22 cellular contexts compared by ENCODE assay signal in the genomic region with DNA sequence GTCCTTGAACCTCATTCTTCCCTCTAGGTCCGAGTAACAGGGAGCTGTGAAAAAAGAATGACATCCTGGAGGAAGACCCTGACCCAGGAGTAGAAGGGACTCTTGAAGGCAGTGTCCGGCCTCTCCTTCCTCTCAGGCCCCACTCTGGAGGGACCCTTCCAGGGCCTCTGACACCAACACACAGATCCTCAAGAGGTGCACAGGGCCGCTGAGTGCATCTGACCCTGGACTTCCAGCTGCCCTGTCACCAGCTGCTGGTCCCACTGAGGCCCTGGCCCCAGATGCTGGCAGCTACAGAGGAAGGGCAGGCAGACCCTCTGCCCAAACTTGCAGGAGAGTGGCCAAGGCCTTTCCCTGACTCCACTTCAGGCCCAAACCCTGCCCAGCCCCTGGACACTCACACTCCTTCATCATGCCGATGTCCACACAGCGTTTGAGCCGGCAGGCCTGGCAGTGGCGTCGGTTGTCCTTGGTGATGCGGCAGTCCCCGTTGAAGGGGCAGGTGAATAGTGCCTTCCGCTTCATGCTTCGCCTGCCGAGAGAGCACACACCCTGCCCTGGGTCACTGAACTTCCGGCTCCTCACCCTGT. TPM values are rescaled to one million over a fixed set of nuclear protein-coding genes. Genes with fewer than 3 reads are reported as not detected.
DNase-seq lines count a peak whose midpoint lies in the region; ATAC-seq and TF ChIP-seq lines count a peak whose summit lies in the region.
"Had no signal": no experiment of that assay in that cellular context is flagged by ENCODE, and none has a peak within 500 bp of the region (broad histone marks: within the 10 kb centered on the region; RNA-seq: fewer than 3 reads in every experiment).

No MANE protein-coding gene starts in this region.

- H3K9me3 ChIP-seq in T-helper 17 cell (ENCODE audit: control insufficient read depth, low read length, poor library complexity, severe bottlenecking) (no peaks in the 10 kb centered on the region), parathyroid adenoma (ENCODE audit: control insufficient read depth, low read length) (no peaks in the 10 kb centered on the region)
- H3K9me3 ChIP-seq: mucosa of descending colon, prostate gland, SK-N-SH, upper lobe of right lung had no signal

- no peak overlapping the region for H3K4me3 ChIP-seq in parathyroid adenoma (ENCODE audit: low read depth, low read length)
- H3K4me3 ChIP-seq: mucosa of descending colon, prostate gland, upper lobe of right lung had no signal

- no peak overlapping the region for H3K4me3 Mint-ChIP-seq in activated T-cell treated with anti-CD3 and anti-CD28 coated beads, Interleukin-2, amount 50 U/mL, for 24 hours
- H3K4me3 Mint-ChIP-seq in T-helper 17 cell, result no peak overlapping the region
- no peak overlapping the region for H3K4me3 Mint-ChIP-seq in dendritic cell treated with granulocyte-macrophage colony-stimulating factor and Interleukin-4, amounts not matched to agents 40 ng/mL and 50 ng/mL, for 4 days
- H3K4me3 Mint-ChIP-seq: effector memory CD8-positive, alpha-beta T cell; nephron; WTC11 had no signal

- H3K36me3 Mint-ChIP-seq in activated T-cell treated with anti-CD3 and anti-CD28 coated beads, Interleukin-2, amount 50 U/mL, for 24 hours (ENCODE audit: low read depth), result peaks cover 96% of the 10 kb centered on the region
- no peaks in the 10 kb centered on the region for H3K36me3 Mint-ChIP-seq in T-helper 17 cell (ENCODE audit: low read depth)
- H3K36me3 Mint-ChIP-seq in dendritic cell treated with granulocyte-macrophage colony-stimulating factor and Interleukin-4, amounts not matched to agents 40 ng/mL and 50 ng/mL, for 4 days (ENCODE audit: low read depth), result peaks cover 94% of the 10 kb centered on the region
- H3K36me3 Mint-ChIP-seq: WTC11 had no signal

- peaks cover 76% of the 10 kb centered on the region for H3K4me1 Mint-ChIP-seq in activated T-cell treated with anti-CD3 and anti-CD28 coated beads, Interleukin-2, amount 50 U/mL, for 24 hours (ENCODE audit: low read depth)
- peaks cover 8% of the 10 kb centered on the region for H3K4me1 Mint-ChIP-seq in T-helper 17 cell
- peaks cover 66% of the 10 kb centered on the region for H3K4me1 Mint-ChIP-seq in dendritic cell treated with granulocyte-macrophage colony-stimulating factor and Interleukin-4, amounts not matched to agents 40 ng/mL and 50 ng/mL, for 4 days (ENCODE audit: low read depth)
- H3K4me1 Mint-ChIP-seq: nephron, WTC11 had no signal

- H3K27ac Mint-ChIP-seq in activated T-cell treated with anti-CD3 and anti-CD28 coated beads, Interleukin-2, amount 50 U/mL, for 24 hours, result peak overlapping the region; percentile 68
- peak overlapping the region; percentile 24 for H3K27ac Mint-ChIP-seq in T-helper 17 cell
- peak overlapping the region; percentile 97 for H3K27ac Mint-ChIP-seq in dendritic cell treated with granulocyte-macrophage colony-stimulating factor and Interleukin-4, amounts not matched to agents 40 ng/mL and 50 ng/mL, for 4 days
- H3K27ac Mint-ChIP-seq: nephron, WTC11 had no signal

- peaks cover 46% of the 10 kb centered on the region for H3K4me1 ChIP-seq in parathyroid adenoma
- H3K4me1 ChIP-seq: prostate gland had no signal

- no peaks in the 10 kb centered on the region for H3K27me3 ChIP-seq in parathyroid adenoma (ENCODE audit: control insufficient read depth, insufficient read depth, low read length)
- H3K27me3 ChIP-seq: upper lobe of right lung had no signal

- H2AFZ ChIP-seq in parathyroid adenoma, result no peak overlapping the region

- H3K9ac ChIP-seq in parathyroid adenoma, result no peak overlapping the region
- H3K9ac ChIP-seq: SK-N-SH had no signal

- intact Hi-C loops in dendritic cell treated with granulocyte-macrophage colony-stimulating factor and Interleukin-4, amounts not matched to agents 40 ng/mL and 50 ng/mL, for 4 days (cut with micrococcal nuclease), result no loop called here

- H3K79me2 ChIP-seq in parathyroid adenoma, result peaks cover 50% of the 10 kb centered on the region

- H3K27ac ChIP-seq in parathyroid adenoma, result peak overlapping the region; percentile 13
- H3K27ac ChIP-seq: prostate gland, upper lobe of right lung had no signal

- no peaks in the 10 kb centered on the region for H3K36me3 ChIP-seq in parathyroid adenoma (ENCODE audit: control insufficient read depth, insufficient read depth, low read length)
- H3K36me3 ChIP-seq: prostate gland had no signal

- TF ChIP-seq CTCF in parathyroid adenoma (IDR thresholded peaks at IDR 0.05), result no peak

- H3K27me3 Mint-ChIP-seq in activated T-cell treated with anti-CD3 and anti-CD28 coated beads, Interleukin-2, amount 50 U/mL, for 24 hours, result no peaks in the 10 kb centered on the region
- no peaks in the 10 kb centered on the region for H3K27me3 Mint-ChIP-seq in T-helper 17 cell
- no peaks in the 10 kb centered on the region for H3K27me3 Mint-ChIP-seq in dendritic cell treated with granulocyte-macrophage colony-stimulating factor and Interleukin-4, amounts not matched to agents 40 ng/mL and 50 ng/mL, for 4 days
- H3K27me3 Mint-ChIP-seq: effector memory CD8-positive, alpha-beta T cell had no signal

- H3K9me3 Mint-ChIP-seq in activated T-cell treated with anti-CD3 and anti-CD28 coated beads, Interleukin-2, amount 50 U/mL, for 24 hours, result no peaks in the 10 kb centered on the region
- H3K9me3 Mint-ChIP-seq in dendritic cell treated with granulocyte-macrophage colony-stimulating factor and Interleukin-4, amounts not matched to agents 40 ng/mL and 50 ng/mL, for 4 days, result no peaks in the 10 kb centered on the region
- H3K9me3 Mint-ChIP-seq: effector memory CD8-positive, alpha-beta T cell; nephron; WTC11 had no signal

- peak; percentile 24 for DNase-seq in activated T-cell treated with anti-CD3 and anti-CD28 coated beads, Interleukin-2, amount 50 U/mL, for 24 hours
- DNase-seq in activated T-cell treated with anti-CD3 and anti-CD28 coated beads, Interleukin-2, amount 50 U/mL, for 1 hour, result no peak
- DNase-seq in T-helper 17 cell, result no peak
- DNase-seq in 8988T, result no peak
- DNase-seq in T1000 (lab: John Stamatoyannopoulos, UW), result no peak
- DNase-seq: ACHN; amniotic stem cell; DMS53; effector memory CD8-positive, alpha-beta T cell; GDM1; mucosa of descending colon; NCI-H1105; NCI-H2029; NCI-H526 treated with DMSO at 0.1 percent for 48 hours; SK-N-SH; upper lobe of right lung had no signal

- ATAC-seq in T-helper 17 cell (no peak), HG03565 (IDR thresholded peaks at IDR 0.05; ENCODE audit: unreplicated experiment) (no peak)
- ATAC-seq: effector memory CD8-positive, alpha-beta T cell; mucosa of descending colon; upper lobe of right lung; WTC11 had no signal

- H3K4me2 ChIP-seq in parathyroid adenoma (ENCODE audit: low read length), result no peak overlapping the region
- H3K4me2 ChIP-seq: SK-N-SH had no signal

RNA-seq across cellular contexts. Expression of a gene that starts 40.1 kb away (rescaled TPM):
- total RNA-seq in T-helper 17 cell, result 1 to 10 TPM; 1.8 to 4.5 TPM

RNA-seq across cellular contexts. Expression of a gene that starts 45.0 kb away (rescaled TPM):
- total RNA-seq in T-helper 17 cell, result 100 to 1,000 TPM; 129 to 151 TPM

Comparison
In these comparisons a context has a peak if more than half of its experiments do, and no peak if none do; other contexts are left out.
1. H3K27ac Mint-ChIP-seq: peak in every context shown above with its lines; median percentile 97 in dendritic cell treated with granulocyte-macrophage colony-stimulating factor and Interleukin-4, amounts not matched to agents 40 ng/mL and 50 ng/mL, for 4 days; 68 in activated T-cell treated with anti-CD3 and anti-CD28 coated beads, Interleukin-2, amount 50 U/mL, for 24 hours; 24 in T-helper 17 cell.